In genomic region chr3:9810846-9811245, GRCh38 we compare ENCODE assay signal across 8 cellular contexts. TPM values are rescaled to one million over a fixed set of nuclear protein-coding genes. Genes with fewer than 3 reads are reported as not detected.
DNase-seq lines count a peak whose midpoint lies in the region; ATAC-seq and TF ChIP-seq lines count a peak whose summit lies in the region.

No MANE protein-coding gene starts in this region.

- H3K9me3 Mint-ChIP-seq in activated CD4-positive, alpha-beta T cell treated with anti-CD3 and anti-CD28 coated beads for 36 hours (ENCODE audit: low read depth) = no peaks in the 10 kb centered on the region

- no peak overlapping the region for H3K27ac Mint-ChIP-seq in activated CD4-positive, alpha-beta T cell treated with anti-CD3 and anti-CD28 coated beads for 36 hours

- TF ChIP-seq CTCF in astrocyte of the spinal cord (IDR thresholded peaks at IDR 0.05; ENCODE audit: low read depth, low read length) (no peak), lower leg skin (IDR thresholded peaks at IDR 0.05) (no peak)

- 24 to 25% methylated on average over 10 of the region's 10 CpGs for WGBS in lower leg skin, 2 donors

- POLR2A ChIA-PET in activated CD4-positive, alpha-beta T cell treated with anti-CD3 and anti-CD28 coated beads for 36 hours (lab: Charles Lee) = no interaction called here

- intact Hi-C loops in activated CD4-positive, alpha-beta T cell treated with anti-CD3 and anti-CD28 coated beads for 36 hours (cut with DNase I, micrococcal nuclease) = no loop called here
- intact Hi-C loops in lower leg skin (cut with DNase I; ENCODE audit: low total_unique reads) = no loop called here

- no peaks in the 10 kb centered on the region for H3K27me3 Mint-ChIP-seq in activated CD4-positive, alpha-beta T cell treated with anti-CD3 and anti-CD28 coated beads for 36 hours

- in situ Hi-C loops in astrocyte of the spinal cord (cut with HindIII; ENCODE audit: low sequenced_read_pairs) = no loop called here

- peak overlapping the region; percentile 91 for H3K27ac ChIP-seq in temporal lobe (ENCODE audit: low read depth, low read length)

- peaks cover 48% of the 10 kb centered on the region for H3K36me3 Mint-ChIP-seq in activated CD4-positive, alpha-beta T cell treated with anti-CD3 and anti-CD28 coated beads for 36 hours (ENCODE audit: low read depth)

- CTCF ChIA-PET in activated CD4-positive, alpha-beta T cell treated with anti-CD3 and anti-CD28 coated beads for 36 hours (lab: Charles Lee) = no interaction called here

- no peak for DNase-seq in activated CD4-positive, alpha-beta T cell treated with anti-CD3 and anti-CD28 coated beads for 36 hours
- no peak for DNase-seq in activated CD4-positive, alpha-beta T cell treated with anti-CD3 and anti-CD28 coated beads, Interleukin-2, amount 50 U/mL, for 1 hour
- DNase-seq in astrocyte of the spinal cord (ENCODE audit: low read depth, low spot score) = no peak
- DNase-seq in lower leg skin (ENCODE audit: low spot score in 2 of 2) = no peak
- no peak for DNase-seq in GOT3 (lab: John Stamatoyannopoulos, UW)
- DNase-seq in OCI-M2 (lab: John Stamatoyannopoulos, UW; ENCODE audit: unreplicated experiment) = no peak

- peak overlapping the region; percentile 75 for H3K4me3 Mint-ChIP-seq in activated CD4-positive, alpha-beta T cell treated with anti-CD3 and anti-CD28 coated beads for 36 hours

- H3K4me1 Mint-ChIP-seq in activated CD4-positive, alpha-beta T cell treated with anti-CD3 and anti-CD28 coated beads for 36 hours = peaks cover 34% of the 10 kb centered on the region

- ATAC-seq in activated CD4-positive, alpha-beta T cell treated with anti-CD3 and anti-CD28 coated beads for 36 hours = no peak
- ATAC-seq in GM21390 (IDR thresholded peaks at IDR 0.05; ENCODE audit: unreplicated experiment) = no peak

- TF ChIP-seq POLR2A in lower leg skin (IDR thresholded peaks at IDR 0.05) = no peak

- H3K4me3 ChIP-seq in astrocyte of the spinal cord (ENCODE audit: low read depth, low read length) (peak overlapping the region; percentile 37), lower leg skin (ENCODE audit: low read depth, poor library complexity, severe bottlenecking) (peak overlapping the region; percentile 48)

RNA-seq across cellular contexts. Expression of gene TTLL3, which starts 0.8 kb away (rescaled TPM):
- total RNA-seq in activated CD4-positive, alpha-beta T cell treated with anti-CD3 and anti-CD28 coated beads for 36 hours = 10 to 100 TPM; 47.5 to 49.8 TPM
- total RNA-seq in lower leg skin = 10 to 100 TPM; 34.9 to 93.9 (median 54.3) TPM
- total RNA-seq in temporal lobe = 19.7 TPM

RNA-seq across cellular contexts. Expression of gene ARPC4, which starts 18.0 kb away (rescaled TPM):
- total RNA-seq in activated CD4-positive, alpha-beta T cell treated with anti-CD3 and anti-CD28 coated beads for 36 hours = 100 to 1,000 TPM; 164 to 231 TPM
- 100 to 1,000 TPM in 3 of 4 donors, 10 to 100 TPM in 1; 89.6 to 151 (median 107) TPM for total RNA-seq in lower leg skin
- total RNA-seq in temporal lobe = 101 TPM

RNA-seq across cellular contexts. Expression of gene TADA3, which starts 18.6 kb away (rescaled TPM):
- 10 to 100 TPM; 80.7 to 96.4 TPM for total RNA-seq in activated CD4-positive, alpha-beta T cell treated with anti-CD3 and anti-CD28 coated beads for 36 hours
- 10 to 100 TPM; 42.1 to 53.2 (median 47.0) TPM for total RNA-seq in lower leg skin
- 42.3 TPM for total RNA-seq in temporal lobe

RNA-seq across cellular contexts. Expression of gene RPUSD3, which starts 33.0 kb away (rescaled TPM):
- total RNA-seq in activated CD4-positive, alpha-beta T cell treated with anti-CD3 and anti-CD28 coated beads for 36 hours = 10 to 100 TPM; 79.2 to 81.5 TPM
- total RNA-seq in lower leg skin = 10 to 100 TPM; 44.4 to 57.1 (median 50.7) TPM
- total RNA-seq in temporal lobe = 15.5 TPM

RNA-seq across cellular contexts. Expression of gene CAMK1, which starts 41.1 kb away (rescaled TPM):
- total RNA-seq in activated CD4-positive, alpha-beta T cell treated with anti-CD3 and anti-CD28 coated beads for 36 hours = 10 to 100 TPM; 48.4 to 53.1 TPM
- total RNA-seq in lower leg skin (10 to 100 TPM in 1 of 4 donors, 1 to 10 TPM in 3; 3.1 to 10.1 (median 9.4) TPM), temporal lobe (39.8 TPM)
